In genomic region chr7:24659505-24659904, GRCh38 we compare ENCODE assay signal across 16 cellular contexts.
A peak's percentile ranks its signal among the peaks of the same experiment; 100 is the strongest.
DNase-seq lines count a peak whose midpoint lies in the region; ATAC-seq and TF ChIP-seq lines count a peak whose summit lies in the region.
"Had no signal": no experiment of that assay in that cellular context is flagged by ENCODE, and none has a peak within 500 bp of the region (broad histone marks: within the 10 kb centered on the region; RNA-seq: fewer than 3 reads in every experiment).

No MANE protein-coding gene starts in this region.

- H3K4me3 Mint-ChIP-seq in WTC11: no peak overlapping the region
- H3K4me3 Mint-ChIP-seq: B cell, brain had no signal

- peak; percentile 66 for ATAC-seq in GM18861 (IDR thresholded peaks at IDR 0.05; ENCODE audit: unreplicated experiment)
- ATAC-seq in GM21515 (IDR thresholded peaks at IDR 0.05; ENCODE audit: unreplicated experiment): peak; percentile 68
- ATAC-seq in HG03025 (IDR thresholded peaks at IDR 0.05; ENCODE audit: low FRiP score, unreplicated experiment): peak; percentile 88
- no peak for ATAC-seq in WTC11
- no peak for ATAC-seq in heart right ventricle
- ATAC-seq in left colon: no peak

- CTCF ChIA-PET in WTC11 (lab: Charles Lee): no interaction called here

- H3K4me1 ChIP-seq in heart right ventricle: no peaks in the 10 kb centered on the region

- POLR2A ChIA-PET in WTC11 (lab: Charles Lee): no interaction called here

- no peak overlapping the region for H3K27ac ChIP-seq in heart right ventricle
- H3K27ac ChIP-seq: neutrophil had no signal

- peak overlapping the region; percentile 66 for H3K27ac Mint-ChIP-seq in WTC11
- H3K27ac Mint-ChIP-seq: B cell, brain had no signal

- no peak overlapping the region for H3K4me3 ChIP-seq in heart right ventricle

- H3K36me3 Mint-ChIP-seq in WTC11: peaks cover 10% of the 10 kb centered on the region

- 0 out of 2 replicates have a peak, but pooled peaks cover 7% of the 10 kb centered on the region for H3K9me3 Mint-ChIP-seq in WTC11

- TF ChIP-seq CTCF in WTC11 (IDR thresholded peaks at IDR 0.05) (no peak), heart right ventricle (IDR thresholded peaks at IDR 0.05) (no peak)

- no peak for DNase-seq in WTC11 (ENCODE audit: low spot score)
- no peak for DNase-seq in heart right ventricle
- DNase-seq in left colon: no peak
- DNase-seq in NCI-H526 (lab: John Stamatoyannopoulos, UW): no peak
- DNase-seq in activated CD4-positive, alpha-beta T cell treated with anti-CD3 and anti-CD28 coated beads for 48 hours: no peak
- DNase-seq: activated gamma-delta T cell treated with Interleukin-2 at 50 U/mL for 16 hours, DMS79, H7, NCI-H2029 treated with DMSO at 0.1 percent for 48 hours, SIG-M5 had no signal

- peaks cover 14% of the 10 kb centered on the region for H3K4me1 Mint-ChIP-seq in WTC11

- WGBS in heart right ventricle, 2 donors: 69 to 71% methylated on average over 2 of the region's 2 CpGs

- no peaks in the 10 kb centered on the region for H3K36me3 ChIP-seq in heart right ventricle
- H3K36me3 ChIP-seq: neutrophil had no signal

- H3K27me3 ChIP-seq in heart right ventricle: no peaks in the 10 kb centered on the region
- H3K27me3 ChIP-seq: neutrophil had no signal

- no peaks in the 10 kb centered on the region for H3K9me3 ChIP-seq in heart right ventricle
- H3K9me3 ChIP-seq: neutrophil had no signal

- no peaks in the 10 kb centered on the region for H3K27me3 Mint-ChIP-seq in WTC11 (ENCODE audit: low read depth)
- H3K27me3 Mint-ChIP-seq: B cell, brain had no signal

- intact Hi-C loops in heart right ventricle (cut with DNase I): loop anchor here in 1 of 10 donors (10.0 kb wide), 1 partner anchor 55 kb away; no protein-coding TSS in a partner anchor
- intact Hi-C loops in left colon (cut with DNase I, micrococcal nuclease): no loop called here

TF ChIP-seq in WTC11, 78 proteins besides CTCF, POLR2A, EP300 and RAD21:
- TF ChIP-seq EMX1 (CRISPR knock-in tag; IDR thresholded peaks at IDR 0.05): no peak
- no peak for TF ChIP-seq PRDM15 (CRISPR knock-in tag; IDR thresholded peaks at IDR 0.05)
- TF ChIP-seq NFATC4 (CRISPR knock-in tag; IDR thresholded peaks at IDR 0.05): no peak
- TF ChIP-seq TP53 (CRISPR knock-in tag; IDR thresholded peaks at IDR 0.05): no peak
- no peak for TF ChIP-seq HMGA2 (CRISPR knock-in tag; IDR thresholded peaks at IDR 0.05)
- no peak for TF ChIP-seq KAT7 (CRISPR knock-in tag; IDR thresholded peaks at IDR 0.05; ENCODE audit: borderline replicate concordance)

Comparison
In these comparisons a context has a peak if more than half of its experiments do, and no peak if none do; other contexts are left out.
1. ATAC-seq: peak in GM18861 (single experiment), GM21515 (single experiment) and HG03025 (single experiment); none in WTC11 (single experiment), heart right ventricle (0 of 8) and left colon (single experiment).